3 cellular contexts compared by ENCODE assay signal in the genomic region with DNA sequence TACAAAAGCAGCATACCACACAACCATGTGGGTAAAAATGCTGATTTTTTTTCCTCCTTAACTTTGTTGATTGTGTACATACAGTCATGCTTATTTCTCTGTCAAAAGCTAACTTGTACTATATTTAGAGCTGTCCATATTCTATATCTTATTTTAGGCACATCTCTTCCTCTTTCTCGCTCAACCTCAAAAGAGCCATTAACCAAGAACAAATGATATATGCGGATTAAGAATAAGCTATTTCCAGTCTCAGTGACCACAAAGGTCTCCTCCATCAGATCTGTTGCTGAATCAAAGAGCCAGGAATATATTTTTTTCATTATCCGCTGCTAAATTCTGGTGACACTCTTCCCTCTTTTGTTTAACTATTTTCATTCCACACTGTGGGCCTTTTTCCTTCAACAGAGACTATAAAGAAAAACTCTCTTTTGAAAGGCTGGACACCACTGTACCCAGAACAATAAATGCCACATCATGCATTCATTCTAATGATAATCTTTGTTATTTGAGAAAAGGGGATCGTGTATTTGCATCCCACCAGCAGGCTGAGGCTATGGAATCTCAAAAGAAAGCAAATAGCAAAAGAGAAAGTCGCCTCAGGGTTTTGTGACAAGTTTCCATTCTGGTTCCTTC.
TF ChIP-seq lines count a peak whose summit lies in the region.

No MANE protein-coding gene starts in this region.

TF ChIP-seq in HCT116, 20 proteins besides CTCF, POLR2A, EP300 and RAD21:
- TF ChIP-seq SRF (IDR thresholded peaks at IDR 0.05; ENCODE audit: low read depth) = no peak
- TF ChIP-seq, protein P1, sequence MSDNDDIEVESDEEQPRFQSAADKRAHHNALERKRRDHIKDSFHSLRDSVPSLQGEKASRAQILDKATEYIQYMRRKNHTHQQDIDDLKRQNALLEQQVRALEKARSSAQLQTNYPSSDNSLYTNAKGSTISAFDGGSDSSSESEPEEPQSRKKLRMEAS (IDR thresholded peaks at IDR 0.05) = no peak
- no peak for TF ChIP-seq ZNF274 (IDR thresholded peaks at IDR 0.05; ENCODE audit: low read depth, low read length)
- no peak for TF ChIP-seq CBX3 (IDR thresholded peaks at IDR 0.05; ENCODE audit: low read depth)
- TF ChIP-seq EZH2phosphoT487 (IDR thresholded peaks at IDR 0.05; ENCODE audit: borderline replicate concordance) = no peak
- no peak for TF ChIP-seq SP1 (IDR thresholded peaks at IDR 0.05; ENCODE audit: low read depth)
- no peak for TF ChIP-seq ZFX (IDR thresholded peaks at IDR 0.05)
- TF ChIP-seq, protein P2, sequence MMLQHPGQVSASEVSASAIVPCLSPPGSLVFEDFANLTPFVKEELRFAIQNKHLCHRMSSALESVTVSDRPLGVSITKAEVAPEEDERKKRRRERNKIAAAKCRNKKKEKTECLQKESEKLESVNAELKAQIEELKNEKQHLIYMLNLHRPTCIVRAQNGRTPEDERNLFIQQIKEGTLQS (IDR thresholded peaks at IDR 0.05) = no peak
TF ChIP-seq in HCT116: peak in this region for 0.

TF ChIP-seq in GM12878, 131 proteins besides CTCF, POLR2A, EP300 and RAD21:
- peak; percentile 41 for TF ChIP-seq MEF2B (IDR thresholded peaks at IDR 0.05; ENCODE audit: partially characterized antibody, poor library complexity, severe bottlenecking)
- TF ChIP-seq ZNF24 (IDR thresholded peaks at IDR 0.05) = 0 out of 2 replicates have a peak, but pooled peaks have one; percentile 58
- TF ChIP-seq, protein P3, sequence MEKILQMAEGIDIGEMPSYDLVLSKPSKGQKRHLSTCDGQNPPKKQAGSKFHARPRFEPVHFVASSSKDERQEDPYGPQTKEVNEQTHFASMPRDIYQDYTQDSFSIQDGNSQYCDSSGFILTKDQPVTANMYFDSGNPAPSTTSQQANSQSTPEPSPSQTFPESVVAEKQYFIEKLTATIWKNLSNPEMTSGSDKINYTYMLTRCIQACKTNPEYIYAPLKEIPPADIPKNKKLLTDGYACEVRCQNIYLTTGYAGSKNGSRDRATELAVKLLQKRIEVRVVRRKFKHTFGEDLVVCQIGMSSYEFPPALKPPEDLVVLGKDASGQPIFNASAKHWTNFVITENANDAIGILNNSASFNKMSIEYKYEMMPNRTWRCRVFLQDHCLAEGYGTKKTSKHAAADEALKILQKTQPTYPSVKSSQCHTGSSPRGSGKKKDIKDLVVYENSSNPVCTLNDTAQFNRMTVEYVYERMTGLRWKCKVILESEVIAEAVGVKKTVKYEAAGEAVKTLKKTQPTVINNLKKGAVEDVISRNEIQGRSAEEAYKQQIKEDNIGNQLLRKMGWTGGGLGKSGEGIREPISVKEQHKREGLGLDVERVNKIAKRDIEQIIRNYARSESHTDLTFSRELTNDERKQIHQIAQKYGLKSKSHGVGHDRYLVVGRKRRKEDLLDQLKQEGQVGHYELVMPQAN (conservative IDR thresholded peaks at IDR 0.05) = no peak
- TF ChIP-seq MEF2A (IDR thresholded peaks at IDR 0.05; ENCODE audit: insufficient read depth, low read depth, low read length) = 0 out of 2 replicates have a peak, but pooled peaks have one; percentile 35
- 0 out of 2 replicates have a peak, but pooled peaks have one; percentile 6 for TF ChIP-seq SPI1 (IDR thresholded peaks at IDR 0.05; ENCODE audit: borderline replicate concordance, insufficient read depth, low read depth, low read length)

TF ChIP-seq in HEK293T, 16 proteins besides CTCF, POLR2A, EP300 and RAD21:
- TF ChIP-seq CTBP1 (IDR thresholded peaks at IDR 0.05; ENCODE audit: borderline replicate concordance) (no peak), FOXM1 (IDR thresholded peaks at IDR 0.05; ENCODE audit: borderline replicate concordance) (no peak), NFRKB (IDR thresholded peaks at IDR 0.05) (no peak), LEF1 (IDR thresholded peaks at IDR 0.05; ENCODE audit: borderline replicate concordance) (no peak), SP1 (IDR thresholded peaks at IDR 0.05) (no peak), FOXK2 (IDR thresholded peaks at IDR 0.05) (no peak), TARDBP (IDR thresholded peaks at IDR 0.05) (no peak)
